1 cellular context compared by ENCODE assay signal in genomic region chrX:16770970-16771482, GRCh38.
TF ChIP-seq lines count a peak whose summit lies in the region.

No MANE protein-coding gene starts in this region.

TF ChIP-seq in H1, 55 proteins besides CTCF, POLR2A, EP300 and RAD21:
- no peak for TF ChIP-seq SAP30 (IDR thresholded peaks at IDR 0.05; ENCODE audit: insufficient read depth, insufficient replicate concordance, low read length)
- no peak for TF ChIP-seq BRCA1 (IDR thresholded peaks at IDR 0.05; ENCODE audit: low read depth, low read length)
- no peak for TF ChIP-seq SUZ12 (IDR thresholded peaks at IDR 0.05; ENCODE audit: low read length)
- no peak for TF ChIP-seq SP2 (IDR thresholded peaks at IDR 0.05; ENCODE audit: low read length)
- TF ChIP-seq CBX5 (IDR thresholded peaks at IDR 0.05; ENCODE audit: low read depth, low read length) = no peak
- no peak for TF ChIP-seq GTF2F1 (IDR thresholded peaks at IDR 0.05; ENCODE audit: borderline replicate concordance, low read depth, low read length)
- TF ChIP-seq RBBP5 (IDR thresholded peaks at IDR 0.05; ENCODE audit: borderline replicate concordance, low read depth, low read length) = no peak
- no peak for TF ChIP-seq RFX5 (IDR thresholded peaks at IDR 0.05; ENCODE audit: borderline replicate concordance, low read depth, low read length)
- no peak for TF ChIP-seq EGR1 (IDR thresholded peaks at IDR 0.05; ENCODE audit: borderline replicate concordance, low read depth, low read length)
